ENCODE assay signal across 8 cellular contexts in the genomic region with DNA sequence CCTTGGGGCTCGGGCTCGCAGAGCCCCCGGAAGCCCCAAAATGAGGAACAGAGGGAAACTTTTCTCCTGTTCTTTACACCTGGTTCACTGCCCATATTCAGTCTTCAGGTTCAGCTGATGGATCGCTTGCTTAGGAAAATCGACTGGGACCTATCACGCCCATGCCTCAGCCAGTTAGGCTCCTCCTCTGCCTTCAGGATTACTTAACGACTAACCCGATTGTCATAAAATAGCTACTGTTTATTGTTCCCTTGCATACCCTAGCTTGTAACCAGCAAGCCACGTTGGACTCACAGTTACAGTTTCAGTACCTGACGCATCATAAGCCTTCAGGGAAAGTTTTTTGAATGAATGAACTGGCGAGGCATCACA. TPM values are rescaled to one million over a fixed set of nuclear protein-coding genes. Genes with fewer than 3 reads are reported as not detected.
DNase-seq lines count a peak whose midpoint lies in the region; ATAC-seq lines count a peak whose summit lies in the region.

No MANE protein-coding gene starts in this region.

- H3K4me3 ChIP-seq in iPS-11a (ENCODE audit: low read depth, low read length): peak overlapping the region; percentile 95

- intact Hi-C loops in activated CD4-positive, alpha-beta memory T cell treated with anti-CD3 and anti-CD28 coated beads for 36 hours (cut with micrococcal nuclease): loop anchor here (2.0 kb wide), 2 partner anchors 48 to 86 kb away; partner anchors contain the start of genes EXOSC10 and SRM

- peak overlapping the region; percentile 100 for H3K27ac Mint-ChIP-seq in activated T-cell treated with anti-CD3 and anti-CD28 coated beads, Interleukin-2, amount 50 U/mL, for 24 hours
- H3K27ac Mint-ChIP-seq in activated CD4-positive, alpha-beta memory T cell treated with anti-CD3 and anti-CD28 coated beads for 36 hours: peak overlapping the region; percentile 87

- no peaks in the 10 kb centered on the region for H3K27me3 Mint-ChIP-seq in activated T-cell treated with anti-CD3 and anti-CD28 coated beads, Interleukin-2, amount 50 U/mL, for 24 hours
- no peaks in the 10 kb centered on the region for H3K27me3 Mint-ChIP-seq in activated CD4-positive, alpha-beta memory T cell treated with anti-CD3 and anti-CD28 coated beads for 36 hours

- CTCF ChIA-PET in activated CD4-positive, alpha-beta memory T cell treated with anti-CD3 and anti-CD28 coated beads for 36 hours (lab: Charles Lee): interaction anchor here (0.5 to 2.4 kb wide), 3 partner anchors 24 to 651 kb away, joined by 3 to 18 read pairs (median 3); partner anchors contain the start of gene FBXO6

- peak overlapping the region; percentile 86 for H3K4me3 Mint-ChIP-seq in activated T-cell treated with anti-CD3 and anti-CD28 coated beads, Interleukin-2, amount 50 U/mL, for 24 hours
- H3K4me3 Mint-ChIP-seq in activated CD4-positive, alpha-beta memory T cell treated with anti-CD3 and anti-CD28 coated beads for 36 hours: peak overlapping the region; percentile 87

- POLR2A ChIA-PET in activated CD4-positive, alpha-beta memory T cell treated with anti-CD3 and anti-CD28 coated beads for 36 hours (lab: Charles Lee): interaction anchor here (0.8 to 1.4 kb wide), 3 partner anchors 19 to 86 kb away, joined by 3 to 4 read pairs (median 3); no protein-coding TSS in a partner anchor

- H3K4me1 Mint-ChIP-seq in activated T-cell treated with anti-CD3 and anti-CD28 coated beads, Interleukin-2, amount 50 U/mL, for 24 hours (ENCODE audit: low read depth): peaks cover 32% of the 10 kb centered on the region
- peaks cover 31% of the 10 kb centered on the region for H3K4me1 Mint-ChIP-seq in activated CD4-positive, alpha-beta memory T cell treated with anti-CD3 and anti-CD28 coated beads for 36 hours (ENCODE audit: low read depth)

- DNase-seq in activated T-cell treated with anti-CD3 and anti-CD28 coated beads, Interleukin-2, amount 50 U/mL, for 24 hours: no peak
- no peak for DNase-seq in activated T-cell treated with anti-CD3 and anti-CD28 coated beads, Interleukin-2, amount 50 U/mL, for 1 hour
- DNase-seq in activated CD4-positive, alpha-beta memory T cell treated with anti-CD3 and anti-CD28 coated beads for 36 hours: no peak
- no peak for DNase-seq in stimulated activated naive CD8-positive, alpha-beta T cell treated with anti-CD3 and anti-CD28 coated beads, Interleukin-15, Interleukin-2, amounts not matched to agents 100 U/mL and 50 U/mL, for 24 hours
- no peak for DNase-seq in GOT3 (lab: John Stamatoyannopoulos, UW)
- DNase-seq in NCI-H2081 (lab: John Stamatoyannopoulos, UW): no peak
- no peak for DNase-seq in GDM1 (lab: John Stamatoyannopoulos, UW)

- no peaks in the 10 kb centered on the region for H3K9me3 Mint-ChIP-seq in activated T-cell treated with anti-CD3 and anti-CD28 coated beads, Interleukin-2, amount 50 U/mL, for 24 hours
- no peaks in the 10 kb centered on the region for H3K9me3 Mint-ChIP-seq in activated CD4-positive, alpha-beta memory T cell treated with anti-CD3 and anti-CD28 coated beads for 36 hours

- H3K36me3 Mint-ChIP-seq in activated T-cell treated with anti-CD3 and anti-CD28 coated beads, Interleukin-2, amount 50 U/mL, for 24 hours (ENCODE audit: low read depth): peaks cover 47% of the 10 kb centered on the region
- peaks cover 32% of the 10 kb centered on the region for H3K36me3 Mint-ChIP-seq in activated CD4-positive, alpha-beta memory T cell treated with anti-CD3 and anti-CD28 coated beads for 36 hours

- peak; percentile 3 for ATAC-seq in stimulated activated naive CD8-positive, alpha-beta T cell treated with anti-CD3 and anti-CD28 coated beads, Interleukin-15, Interleukin-2, amounts not matched to agents 100 U/mL and 50 U/mL, for 24 hours

RNA-seq across cellular contexts. Expression of gene TARDBP, which starts 0.7 kb away (rescaled TPM):
- total RNA-seq in activated CD4-positive, alpha-beta memory T cell treated with anti-CD3 and anti-CD28 coated beads for 36 hours: 100 to 1,000 TPM; 175 to 177 TPM

RNA-seq across cellular contexts. Expression of gene MASP2, which starts 33.9 kb away (rescaled TPM):
- not detected for total RNA-seq in activated CD4-positive, alpha-beta memory T cell treated with anti-CD3 and anti-CD28 coated beads for 36 hours

RNA-seq across cellular contexts. Expression of gene SRM, which starts 46.7 kb away (rescaled TPM):
- 100 to 1,000 TPM; 159 to 164 TPM for total RNA-seq in activated CD4-positive, alpha-beta memory T cell treated with anti-CD3 and anti-CD28 coated beads for 36 hours
